Comparison of ENCODE assay signal across 14 cellular contexts in the genomic region with DNA sequence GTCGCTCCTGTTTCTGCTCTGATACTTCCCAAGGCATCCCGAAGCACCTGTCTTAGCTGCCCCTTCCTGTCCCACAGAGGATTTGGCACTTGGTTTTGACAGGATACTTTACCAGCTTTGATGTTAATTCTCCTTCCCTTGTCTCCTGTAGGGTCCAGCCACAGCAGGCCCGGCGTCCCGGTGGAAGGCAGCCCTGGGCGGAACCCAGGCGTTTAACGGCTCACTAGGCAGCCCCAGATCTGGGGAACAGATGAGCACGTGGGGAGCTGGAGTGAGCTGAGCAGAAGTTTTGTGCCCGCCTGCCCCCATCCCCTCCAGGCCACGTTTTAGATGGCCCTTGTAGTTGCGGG. TPM values are rescaled to one million over a fixed set of nuclear protein-coding genes. Genes with fewer than 3 reads are reported as not detected.
DNase-seq lines count a peak whose midpoint lies in the region; TF ChIP-seq lines count a peak whose summit lies in the region.
"Had no signal": no experiment of that assay in that cellular context is flagged by ENCODE, and none has a peak within 500 bp of the region (broad histone marks: within the 10 kb centered on the region; RNA-seq: fewer than 3 reads in every experiment).

No MANE protein-coding gene starts in this region.

- no peak overlapping the region for H4K12ac ChIP-seq in trophoblast cell (ENCODE audit: low read depth, low read length)

- WGBS in trophoblast cell (ENCODE audit: extremely low coverage, insufficient coverage, insufficient read length): no CpG with 5 or more reads among the region's 12 CpGs

- H3K79me2 ChIP-seq in PC-9 (ENCODE audit: low read depth): no peaks in the 10 kb centered on the region
- H3K79me2 ChIP-seq in trophoblast cell (ENCODE audit: control insufficient read depth, insufficient read depth, low read length, poor library complexity): no peaks in the 10 kb centered on the region

- peaks cover 43 to 84% (median 61%) of the 10 kb centered on the region in 11 experiments for H3K36me3 ChIP-seq in BLaER1 treated with 17β-estradiol and CSF1 and Interleukin-3, amounts not matched to agents 10 nM and 100 nM
- peaks cover 15% of the 10 kb centered on the region for H3K36me3 ChIP-seq in PC-9 (ENCODE audit: low read depth)
- H3K36me3 ChIP-seq in iPS-15b (ENCODE audit: control insufficient read depth, insufficient read depth, low read length): peaks cover 22% of the 10 kb centered on the region
- H3K36me3 ChIP-seq in trophoblast cell (ENCODE audit: control insufficient read depth in 1 of 2, insufficient read depth in 2 of 2, low read length in 2 of 2): peaks cover 26% of the 10 kb centered on the region in 2 experiments

- H4K8ac ChIP-seq in trophoblast cell (ENCODE audit: low read depth, low read length): no peak overlapping the region

- no peak for TF ChIP-seq CTCF in PC-9 (conservative IDR thresholded peaks at IDR 0.05)

- DNase-seq in PC-9 (no peak), trophoblast cell (no peak), medulla oblongata (ENCODE audit: extremely low spot score) (no peak), NCI-H526 (lab: John Stamatoyannopoulos, UW) (no peak), NCI-H345 (lab: John Stamatoyannopoulos, UW) (no peak), occipital lobe (lab: John Stamatoyannopoulos, UW) (no peak)
- DNase-seq: activated CD4-positive, alpha-beta T cell treated with anti-CD3 and anti-CD28 coated beads, Interleukin-2, amount 50 U/mL, for 1 hour; anterior cingulate cortex; effector CD8-positive, alpha-beta T cell; naive thymus-derived CD4-positive, alpha-beta T cell; SIG-M5 had no signal

- H3K4ac ChIP-seq in trophoblast cell (ENCODE audit: low read depth, low read length): no peak overlapping the region

- intact Hi-C loops in PC-9 (cut with micrococcal nuclease; ENCODE audit: unreplicated experiment): loop anchor here (1.0 to 2.0 kb wide), 2 partner anchors 16 to 26 kb away; partner anchors contain the start of genes ANKRD39 and CNNM3

- H3K23ac ChIP-seq in trophoblast cell (ENCODE audit: low read length): no peak overlapping the region

- CTCF ChIA-PET in PC-9 (lab: Charles Lee): interaction anchor here (0.6 kb wide), 3 partner anchors 26 to 658 kb away, joined by 3 to 11 read pairs (median 9); partner anchors contain the start of gene ANKRD39

- BruUV-seq in PC-9 (replicated peaks; lab: Mats Ljungman, UMichigan): TSS peak; percentile 41

- no peak overlapping the region for H2AK5ac ChIP-seq in trophoblast cell (ENCODE audit: low read length)

- POLR2A ChIA-PET in PC-9 (lab: Charles Lee; ENCODE audit: unreplicated experiment): interaction anchor here (0.6 kb wide), 1 partner anchor 70 kb away, joined by 5 read pairs; no protein-coding TSS in a partner anchor

- H3K9ac ChIP-seq in BLaER1 treated with 17β-estradiol and CSF1 and Interleukin-3, amounts not matched to agents 10 nM and 100 nM: peak overlapping the region in 3 of 11 experiments; percentile 16 to 48 (median 36); a peak in 3 of 22 replicates
- H3K9ac ChIP-seq in iPS-15b (ENCODE audit: low read depth, low read length) (no peak overlapping the region), trophoblast cell (ENCODE audit: low read length) (no peak overlapping the region)

- H2BK5ac ChIP-seq in trophoblast cell (ENCODE audit: low read depth, low read length, poor library complexity): no peak overlapping the region

- no peaks in the 10 kb centered on the region for H3K9me3 ChIP-seq in BLaER1 treated with 17β-estradiol and CSF1 and Interleukin-3, amounts not matched to agents 10 nM and 100 nM (replicated peaks in 1 of 11)
- H3K9me3 ChIP-seq in PC-9 (ENCODE audit: insufficient read depth, low read depth) (no peaks in the 10 kb centered on the region), iPS-15b (ENCODE audit: control insufficient read depth, insufficient read depth, low read length) (no peaks in the 10 kb centered on the region), trophoblast cell (ENCODE audit: insufficient read depth, low read depth, low read length) (no peaks in the 10 kb centered on the region)
- H3K9me3 ChIP-seq: thoracic aorta had no signal

- peak overlapping the region; percentile 3 for H4K91ac ChIP-seq in trophoblast cell (ENCODE audit: low read depth, low read length)

- peaks cover 3% of the 10 kb centered on the region for H3K79me1 ChIP-seq in trophoblast cell (ENCODE audit: low read length)

- H2BK12ac ChIP-seq in trophoblast cell (ENCODE audit: low read length): no peak overlapping the region

- no peak overlapping the region for H2BK120ac ChIP-seq in trophoblast cell (ENCODE audit: insufficient read depth, low read length, poor library complexity)

- H3F3A ChIP-seq in PC-9 (ENCODE audit: insufficient read depth, low read depth): peaks cover 34% of the 10 kb centered on the region

- H3K9me2 ChIP-seq in PC-9 (ENCODE audit: insufficient read depth): no peaks in the 10 kb centered on the region

- peak overlapping the region; percentile 39 to 82 (median 69); a peak in 21 of 22 replicates for H3K4me2 ChIP-seq in BLaER1 treated with 17β-estradiol and CSF1 and Interleukin-3, amounts not matched to agents 10 nM and 100 nM
- peak overlapping the region; percentile 72 for H3K4me2 ChIP-seq in PC-9
- peak overlapping the region; percentile 17 for H3K4me2 ChIP-seq in trophoblast cell (ENCODE audit: low read length)

- H3K18ac ChIP-seq in trophoblast cell (ENCODE audit: low read length): no peak overlapping the region

- peak overlapping the region in 3 of 11 experiments; percentile 6 to 38 (median 15); a peak in 3 of 22 replicates for H3K27ac ChIP-seq in BLaER1 treated with 17β-estradiol and CSF1 and Interleukin-3, amounts not matched to agents 10 nM and 100 nM
- peak overlapping the region; percentile 86 for H3K27ac ChIP-seq in PC-9
- H3K27ac ChIP-seq in trophoblast cell (ENCODE audit: low read depth, low read length): peak overlapping the region; percentile 29

- no peaks in the 10 kb centered on the region for H3K27me3 ChIP-seq in BLaER1 treated with 17β-estradiol and CSF1 and Interleukin-3, amounts not matched to agents 10 nM and 100 nM
- no peaks in the 10 kb centered on the region for H3K27me3 ChIP-seq in PC-9 (ENCODE audit: insufficient read depth, low read depth)
- no peaks in the 10 kb centered on the region for H3K27me3 ChIP-seq in iPS-15b (ENCODE audit: control insufficient read depth, insufficient read depth, low read length)
- H3K27me3 ChIP-seq in trophoblast cell (ENCODE audit: insufficient read depth, low read length): no peaks in the 10 kb centered on the region

- H3K14ac ChIP-seq in trophoblast cell (ENCODE audit: low read length): no peak overlapping the region

- no peak overlapping the region for H3K4me3 ChIP-seq in BLaER1 treated with 17β-estradiol and CSF1 and Interleukin-3, amounts not matched to agents 10 nM and 100 nM
- H3K4me3 ChIP-seq in PC-9: no peak overlapping the region
- peak overlapping the region; percentile 6 for H3K4me3 ChIP-seq in iPS-15b (ENCODE audit: low read depth, low read length)
- no peak overlapping the region for H3K4me3 ChIP-seq in trophoblast cell (ENCODE audit: low read depth, low read length)
- H3K4me3 ChIP-seq: thoracic aorta had no signal

- peaks cover 19 to 32% (median 26%) of the 10 kb centered on the region in 10 experiments for H3K4me1 ChIP-seq in BLaER1 treated with 17β-estradiol and CSF1 and Interleukin-3, amounts not matched to agents 10 nM and 100 nM
- peaks cover 25% of the 10 kb centered on the region for H3K4me1 ChIP-seq in PC-9 (replicated peaks; ENCODE audit: insufficient read depth)
- H3K4me1 ChIP-seq in iPS-15b (ENCODE audit: control insufficient read depth, insufficient read depth, low read length): peaks cover 7% of the 10 kb centered on the region
- peaks cover 13% of the 10 kb centered on the region in 2 experiments for H3K4me1 ChIP-seq in trophoblast cell (ENCODE audit: control insufficient read depth in 1 of 2, insufficient read depth in 2 of 2, low read length in 2 of 2)

- H4K20me1 ChIP-seq in BLaER1 treated with 17β-estradiol and CSF1 and Interleukin-3, amounts not matched to agents 10 nM and 100 nM: peaks cover 0 to 53% (median 22%) of the 10 kb centered on the region in 11 experiments; a peak in 16 of 22 replicates
- H4K20me1 ChIP-seq in PC-9 (ENCODE audit: insufficient read depth): no peaks in the 10 kb centered on the region

- H2AFZ ChIP-seq in PC-9 (no peak overlapping the region), trophoblast cell (ENCODE audit: insufficient read depth, low read length, poor library complexity) (no peak overlapping the region)

RNA-seq across cellular contexts. Expression of gene ANKRD23, which starts 11.4 kb away (rescaled TPM):
- total RNA-seq in PC-9 (2021) (6.0 and 8.9 TPM in 2 replicates), occipital lobe (5.9 TPM)
- 4.5 and 4.7 TPM in 2 replicates for polyA plus RNA-seq in trophoblast cell (2013)

RNA-seq across cellular contexts. Expression of gene CNNM3, which starts 16.3 kb away (rescaled TPM):
- total RNA-seq in PC-9 (2021) (28.7 and 28.8 TPM in 2 replicates), occipital lobe (8.3 TPM)
- 13.3 and 13.9 TPM in 2 replicates for polyA plus RNA-seq in trophoblast cell (2013)

RNA-seq across cellular contexts. Expression of gene ANKRD39, which starts 25.4 kb away (rescaled TPM):
- total RNA-seq in PC-9 (2021) (19.0 and 23.2 TPM in 2 replicates), occipital lobe (8.0 TPM)
- 32.8 and 33.4 TPM in 2 replicates for polyA plus RNA-seq in trophoblast cell (2013)

RNA-seq across cellular contexts. Expression of gene SEMA4C, which starts 37.5 kb away (rescaled TPM):
- total RNA-seq in PC-9 (2021) (52.8 and 60.5 TPM in 2 replicates), occipital lobe (54.9 TPM)
- 157 and 161 TPM in 2 replicates for polyA plus RNA-seq in trophoblast cell (2013)

Comparison
In these comparisons a context has a peak if more than half of its experiments do, and no peak if none do; other contexts are left out.
1. H3K4me2 ChIP-seq: peak in every context shown above with its lines; median percentile 72 in PC-9; 69 in BLaER1 treated with 17β-estradiol and CSF1 and Interleukin-3, amounts not matched to agents 10 nM and 100 nM; 17 in trophoblast cell.